Comparison of ENCODE assay signal across 1 cellular context in the genomic region with DNA sequence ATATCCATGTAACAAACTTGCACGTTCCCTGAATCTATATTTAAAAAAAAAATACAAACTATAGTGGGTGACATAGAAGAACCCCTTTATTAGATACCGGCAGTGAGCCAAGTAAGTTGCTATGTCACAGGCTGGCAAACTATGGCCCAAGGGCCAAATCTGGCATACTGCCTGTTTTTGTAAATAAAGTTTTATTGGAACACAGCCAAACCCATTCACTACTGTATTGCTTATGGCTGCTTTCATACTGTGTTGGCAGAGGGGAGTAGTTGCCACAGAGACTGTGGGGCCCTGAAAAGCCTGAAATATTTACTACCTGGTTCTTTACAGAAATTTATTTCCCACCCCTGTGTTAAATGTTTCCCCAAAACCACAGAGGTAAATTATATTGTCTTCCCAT.
TF ChIP-seq lines count a peak whose summit lies in the region.

No MANE protein-coding gene starts in this region.

TF ChIP-seq in K562, 482 proteins besides CTCF, POLR2A, EP300 and RAD21 (continued from another document):
- TF ChIP-seq, protein P1, sequence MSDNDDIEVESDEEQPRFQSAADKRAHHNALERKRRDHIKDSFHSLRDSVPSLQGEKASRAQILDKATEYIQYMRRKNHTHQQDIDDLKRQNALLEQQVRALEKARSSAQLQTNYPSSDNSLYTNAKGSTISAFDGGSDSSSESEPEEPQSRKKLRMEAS (CRISPR knock-in tag; IDR thresholded peaks at IDR 0.05), result no peak
- TF ChIP-seq KDM5B (IDR thresholded peaks at IDR 0.05; ENCODE audit: insufficient replicate concordance, low read depth, low read length), result no peak
- TF ChIP-seq ETV1 (tag; conservative IDR thresholded peaks at IDR 0.05; ENCODE audit: low read depth), result no peak
- TF ChIP-seq NFIC (IDR thresholded peaks at IDR 0.05), result peak; percentile 30; the same call in 1 of the 2 replicates
- TF ChIP-seq TOE1 (IDR thresholded peaks at IDR 0.05; ENCODE audit: borderline replicate concordance), result no peak
- no peak for TF ChIP-seq TOE1 (CRISPR knock-in tag; IDR thresholded peaks at IDR 0.05; ENCODE audit: borderline replicate concordance, low read depth)
- TF ChIP-seq EWSR1 (IDR thresholded peaks at IDR 0.05; ENCODE audit: borderline replicate concordance, low read depth, partially characterized antibody), result no peak
- no peak for TF ChIP-seq NFIX (CRISPR knock-in tag; IDR thresholded peaks at IDR 0.05; ENCODE audit: low read depth)
- no peak for TF ChIP-seq HMGN3 (IDR thresholded peaks at IDR 0.05; ENCODE audit: borderline replicate concordance, extremely low read depth, insufficient read length, low read depth, low read length)
